ENCODE assay signal across 1 cellular context in genomic region chr1:205599667-205600042, GRCh38.
TF ChIP-seq lines count a peak whose summit lies in the region.

No MANE protein-coding gene starts in this region.

TF ChIP-seq in HepG2, 621 proteins besides CTCF, POLR2A, EP300 and RAD21 (continued from another document):
- TF ChIP-seq, protein P1, sequence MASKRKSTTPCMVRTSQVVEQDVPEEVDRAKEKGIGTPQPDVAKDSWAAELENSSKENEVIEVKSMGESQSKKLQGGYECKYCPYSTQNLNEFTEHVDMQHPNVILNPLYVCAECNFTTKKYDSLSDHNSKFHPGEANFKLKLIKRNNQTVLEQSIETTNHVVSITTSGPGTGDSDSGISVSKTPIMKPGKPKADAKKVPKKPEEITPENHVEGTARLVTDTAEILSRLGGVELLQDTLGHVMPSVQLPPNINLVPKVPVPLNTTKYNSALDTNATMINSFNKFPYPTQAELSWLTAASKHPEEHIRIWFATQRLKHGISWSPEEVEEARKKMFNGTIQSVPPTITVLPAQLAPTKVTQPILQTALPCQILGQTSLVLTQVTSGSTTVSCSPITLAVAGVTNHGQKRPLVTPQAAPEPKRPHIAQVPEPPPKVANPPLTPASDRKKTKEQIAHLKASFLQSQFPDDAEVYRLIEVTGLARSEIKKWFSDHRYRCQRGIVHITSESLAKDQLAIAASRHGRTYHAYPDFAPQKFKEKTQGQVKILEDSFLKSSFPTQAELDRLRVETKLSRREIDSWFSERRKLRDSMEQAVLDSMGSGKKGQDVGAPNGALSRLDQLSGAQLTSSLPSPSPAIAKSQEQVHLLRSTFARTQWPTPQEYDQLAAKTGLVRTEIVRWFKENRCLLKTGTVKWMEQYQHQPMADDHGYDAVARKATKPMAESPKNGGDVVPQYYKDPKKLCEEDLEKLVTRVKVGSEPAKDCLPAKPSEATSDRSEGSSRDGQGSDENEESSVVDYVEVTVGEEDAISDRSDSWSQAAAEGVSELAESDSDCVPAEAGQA (IDR thresholded peaks at IDR 0.05; ENCODE audit: low read depth) = no peak
- TF ChIP-seq, protein P1 (CRISPR knock-in tag; IDR thresholded peaks at IDR 0.05; ENCODE audit: borderline replicate concordance) = no peak
- TF ChIP-seq SP2 (CRISPR knock-in tag; IDR thresholded peaks at IDR 0.05) = no peak
- no peak for TF ChIP-seq ATF1 (CRISPR knock-in tag; IDR thresholded peaks at IDR 0.05)
- no peak for TF ChIP-seq ZNF879 (CRISPR knock-in tag; IDR thresholded peaks at IDR 0.05)
- TF ChIP-seq, protein P2, sequence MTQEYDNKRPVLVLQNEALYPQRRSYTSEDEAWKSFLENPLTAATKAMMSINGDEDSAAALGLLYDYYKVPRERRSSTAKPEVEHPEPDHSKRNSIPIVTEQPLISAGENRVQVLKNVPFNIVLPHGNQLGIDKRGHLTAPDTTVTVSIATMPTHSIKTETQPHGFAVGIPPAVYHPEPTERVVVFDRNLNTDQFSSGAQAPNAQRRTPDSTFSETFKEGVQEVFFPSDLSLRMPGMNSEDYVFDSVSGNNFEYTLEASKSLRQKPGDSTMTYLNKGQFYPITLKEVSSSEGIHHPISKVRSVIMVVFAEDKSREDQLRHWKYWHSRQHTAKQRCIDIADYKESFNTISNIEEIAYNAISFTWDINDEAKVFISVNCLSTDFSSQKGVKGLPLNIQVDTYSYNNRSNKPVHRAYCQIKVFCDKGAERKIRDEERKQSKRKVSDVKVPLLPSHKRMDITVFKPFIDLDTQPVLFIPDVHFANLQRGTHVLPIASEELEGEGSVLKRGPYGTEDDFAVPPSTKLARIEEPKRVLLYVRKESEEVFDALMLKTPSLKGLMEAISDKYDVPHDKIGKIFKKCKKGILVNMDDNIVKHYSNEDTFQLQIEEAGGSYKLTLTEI (CRISPR knock-in tag; conservative IDR thresholded peaks at IDR 0.05) = no peak
- no peak for TF ChIP-seq ZBTB1 (CRISPR knock-in tag; IDR thresholded peaks at IDR 0.05; ENCODE audit: borderline replicate concordance)
- no peak for TF ChIP-seq KLF16 (CRISPR knock-in tag; IDR thresholded peaks at IDR 0.05)
- no peak for TF ChIP-seq MTF1 (CRISPR knock-in tag; IDR thresholded peaks at IDR 0.05)
- TF ChIP-seq TMF1 (CRISPR knock-in tag; IDR thresholded peaks at IDR 0.05; ENCODE audit: low read depth) = no peak
